29 cellular contexts compared by ENCODE assay signal in the genomic region with DNA sequence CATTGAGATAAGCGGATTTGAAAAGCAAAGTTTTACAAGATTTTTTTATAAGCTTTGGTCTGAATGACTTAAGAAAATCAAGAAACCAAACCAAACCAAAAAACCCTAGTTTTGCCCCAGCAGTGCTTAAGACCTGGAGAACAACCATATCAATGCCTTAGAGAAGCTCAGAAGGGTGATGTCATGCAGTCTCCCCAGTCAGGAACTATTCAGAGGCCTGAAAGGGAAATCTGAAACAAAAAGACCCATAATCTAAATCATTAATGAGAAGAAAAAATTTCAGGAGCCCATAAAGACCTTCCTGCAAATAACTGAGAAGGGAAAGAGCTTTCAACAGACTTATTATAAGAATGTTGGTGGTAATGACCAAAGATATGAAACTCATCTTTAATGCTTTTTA.
"Had no signal": no experiment of that assay in that cellular context is flagged by ENCODE, and none has a peak within 500 bp of the region (broad histone marks: within the 10 kb centered on the region; RNA-seq: fewer than 3 reads in every experiment).

No MANE protein-coding gene starts in this region.

- H3K4me3 Mint-ChIP-seq: stimulated activated effector memory CD8-positive, alpha-beta T cell treated with anti-CD3 and anti-CD28 coated beads, Interleukin-12 subunit alpha, Interleukin-12 subunit beta, amount 100 ng/mL, for 72 hours; stimulated activated memory B cell treated with anti-CD40 and anti-IgM and Interleukin-4, amounts not matched to agents 10 μg/mL and 1 μg/mL and 100 μg/mL, for 72 hours; stimulated activated naive B cell treated with anti-CD40 and anti-IgM and Interleukin-4, amounts not matched to agents 10 μg/mL and 1 μg/mL and 100 μg/mL, for 72 hours; stimulated activated naive CD8-positive, alpha-beta T cell treated with anti-CD3 and anti-CD28 coated beads, Interleukin-15, amount 100 ng/mL, for 72 hours; stimulated activated naive CD8-positive, alpha-beta T cell treated with anti-CD3 and anti-CD28 coated beads, Interleukin-15, Interleukin-2, amounts not matched to agents 100 ng/mL and 50 ng/mL, for 24 hours; type B pancreatic cell had no signal

- FAIRE-seq: urothelium cell line had no signal

- H3K27me3 ChIP-seq: stomach, suprapubic skin, testis, thyroid gland, tibial artery, tibial nerve, transverse colon, upper lobe of left lung, upper lobe of right lung, uterus, vagina had no signal

- H3K27ac Mint-ChIP-seq: stimulated activated effector memory CD8-positive, alpha-beta T cell treated with anti-CD3 and anti-CD28 coated beads, Interleukin-12 subunit alpha, Interleukin-12 subunit beta, amount 100 ng/mL, for 72 hours; stimulated activated memory B cell treated with anti-CD40 and anti-IgM and Interleukin-4, amounts not matched to agents 10 μg/mL and 1 μg/mL and 100 μg/mL, for 72 hours; stimulated activated naive B cell treated with anti-CD40 and anti-IgM and Interleukin-4, amounts not matched to agents 10 μg/mL and 1 μg/mL and 100 μg/mL, for 72 hours; stimulated activated naive CD8-positive, alpha-beta T cell treated with anti-CD3 and anti-CD28 coated beads, Interleukin-15, amount 100 ng/mL, for 72 hours; stimulated activated naive CD8-positive, alpha-beta T cell treated with anti-CD3 and anti-CD28 coated beads, Interleukin-15, Interleukin-2, amounts not matched to agents 100 ng/mL and 50 ng/mL, for 24 hours; type B pancreatic cell had no signal

- H3K4me3 ChIP-seq: stomach, suprapubic skin, testis, thoracic aorta, thyroid gland, tibial artery, tibial nerve, transverse colon, upper lobe of left lung, upper lobe of right lung, uterus, vagina had no signal

- DNase-seq: stimulated activated CD4-positive, alpha-beta T cell treated with anti-CD3 and anti-CD28 coated beads, Interleukin-2, amount 100 ng/mL, for 48 hours; stimulated activated CD4-positive, alpha-beta T cell treated with anti-CD3 and anti-CD28 coated beads, Interleukin-4, amount 100 ng/mL, for 1 hour; stimulated activated CD4-positive, alpha-beta T cell treated with anti-CD3 and anti-CD28 coated beads, Interleukin-4, amount 100 ng/mL, for 24 hours; stimulated activated CD4-positive, alpha-beta T cell treated with anti-CD3 and anti-CD28 coated beads, Interleukin-4, amount 100 ng/mL, for 4 hours; stimulated activated CD8-positive, alpha-beta memory T cell treated with anti-CD3 and anti-CD28 coated beads, Interleukin-4, amount 100 ng/mL, for 48 hours; stimulated activated naive B cell treated with anti-CD40 and anti-IgM and Interleukin-4, amounts not matched to agents 10 μg/mL and 1 μg/mL and 100 μg/mL, for 72 hours; stimulated activated naive CD4-positive, alpha-beta T cell; stimulated activated naive CD4-positive, alpha-beta T cell treated with Interleukin-2 at 50 U/mL for 16 hours; stimulated activated naive CD8-positive, alpha-beta T cell treated with anti-CD3 and anti-CD28 coated beads, Interleukin-15, amount 100 ng/mL, for 72 hours; stimulated activated naive CD8-positive, alpha-beta T cell treated with anti-CD3 and anti-CD28 coated beads, Interleukin-15, Interleukin-2, amounts not matched to agents 100 U/mL and 50 U/mL, for 24 hours; stomach; substantia nigra; testis; thyroid gland; tibial artery; transverse colon; trophoblast cell; upper lobe of left lung; upper lobe of right lung; uterus had no signal

- H3K9me3 Mint-ChIP-seq: stimulated activated memory B cell treated with anti-CD40 and anti-IgM and Interleukin-4, amounts not matched to agents 10 μg/mL and 1 μg/mL and 100 μg/mL, for 72 hours; type B pancreatic cell had no signal

- H3K27me3 Mint-ChIP-seq: stimulated activated memory B cell treated with anti-CD40 and anti-IgM and Interleukin-4, amounts not matched to agents 10 μg/mL and 1 μg/mL and 100 μg/mL, for 72 hours; stimulated activated naive B cell treated with anti-CD40 and anti-IgM and Interleukin-4, amounts not matched to agents 10 μg/mL and 1 μg/mL and 100 μg/mL, for 72 hours; stimulated activated naive CD8-positive, alpha-beta T cell treated with anti-CD3 and anti-CD28 coated beads, Interleukin-15, amount 100 ng/mL, for 72 hours; stimulated activated naive CD8-positive, alpha-beta T cell treated with anti-CD3 and anti-CD28 coated beads, Interleukin-15, Interleukin-2, amounts not matched to agents 100 ng/mL and 50 ng/mL, for 24 hours; type B pancreatic cell had no signal

- H3K27ac ChIP-seq: stomach, suprapubic skin, testis, thoracic aorta, thyroid gland, tibial artery, tibial nerve, transverse colon, upper lobe of right lung, uterus, vagina had no signal

- ATAC-seq: stimulated activated effector memory CD8-positive, alpha-beta T cell treated with anti-CD3 and anti-CD28 coated beads, Interleukin-12 subunit alpha, Interleukin-12 subunit beta, amount 100 ng/mL, for 72 hours; stimulated activated memory B cell treated with anti-CD40 and anti-IgM and Interleukin-4, amounts not matched to agents 10 μg/mL and 1 μg/mL and 100 μg/mL, for 72 hours; stimulated activated naive B cell treated with anti-CD40 and anti-IgM and Interleukin-4, amounts not matched to agents 10 μg/mL and 1 μg/mL and 100 μg/mL, for 72 hours; stimulated activated naive CD8-positive, alpha-beta T cell treated with anti-CD3 and anti-CD28 coated beads, Interleukin-15, amount 100 ng/mL, for 72 hours; stimulated activated naive CD8-positive, alpha-beta T cell treated with anti-CD3 and anti-CD28 coated beads, Interleukin-15, Interleukin-2, amounts not matched to agents 100 U/mL and 50 U/mL, for 24 hours; upper lobe of right lung had no signal

- H3K9me3 ChIP-seq: stomach, suprapubic skin, testis, thoracic aorta, thyroid gland, tibial artery, tibial nerve, transverse colon, upper lobe of left lung, upper lobe of right lung, uterus, vagina had no signal

- H3K4me1 ChIP-seq: testis, thyroid gland, uterus had no signal

- H3K4me1 Mint-ChIP-seq: stimulated activated effector memory CD8-positive, alpha-beta T cell treated with anti-CD3 and anti-CD28 coated beads, Interleukin-12 subunit alpha, Interleukin-12 subunit beta, amount 100 ng/mL, for 72 hours; stimulated activated memory B cell treated with anti-CD40 and anti-IgM and Interleukin-4, amounts not matched to agents 10 μg/mL and 1 μg/mL and 100 μg/mL, for 72 hours; stimulated activated naive B cell treated with anti-CD40 and anti-IgM and Interleukin-4, amounts not matched to agents 10 μg/mL and 1 μg/mL and 100 μg/mL, for 72 hours; stimulated activated naive CD8-positive, alpha-beta T cell treated with anti-CD3 and anti-CD28 coated beads, Interleukin-15, amount 100 ng/mL, for 72 hours had no signal

- H3K36me3 ChIP-seq: stomach, suprapubic skin, thoracic aorta, thyroid gland, tibial artery, tibial nerve, transverse colon, upper lobe of left lung, upper lobe of right lung, uterus, vagina had no signal

- H3K36me3 Mint-ChIP-seq: stimulated activated effector memory CD8-positive, alpha-beta T cell treated with anti-CD3 and anti-CD28 coated beads, Interleukin-12 subunit alpha, Interleukin-12 subunit beta, amount 100 ng/mL, for 72 hours; stimulated activated memory B cell treated with anti-CD40 and anti-IgM and Interleukin-4, amounts not matched to agents 10 μg/mL and 1 μg/mL and 100 μg/mL, for 72 hours; stimulated activated naive B cell treated with anti-CD40 and anti-IgM and Interleukin-4, amounts not matched to agents 10 μg/mL and 1 μg/mL and 100 μg/mL, for 72 hours; type B pancreatic cell had no signal
